In the genomic region with DNA sequence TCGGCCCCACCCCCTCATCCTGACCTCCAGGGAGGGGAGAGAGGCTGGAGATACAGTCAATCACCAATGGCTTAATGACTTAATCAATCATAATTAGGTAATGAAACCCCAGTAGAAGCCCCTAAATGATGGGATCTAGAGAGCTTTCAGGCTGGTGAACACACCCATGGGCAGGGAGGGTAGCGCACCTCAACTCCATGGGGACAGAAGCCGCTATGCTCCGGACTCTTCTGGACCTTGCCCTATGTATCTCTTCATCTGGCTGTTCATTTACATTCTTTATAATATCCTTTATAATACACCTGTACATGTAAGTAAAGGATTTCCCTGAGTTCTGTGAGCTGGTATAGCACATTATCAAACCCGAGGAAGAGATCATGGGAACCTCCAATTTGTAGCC, we compare ENCODE assay signal across 30 cellular contexts.
"Had no signal": no experiment of that assay in that cellular context is flagged by ENCODE, and none has a peak within 500 bp of the region (broad histone marks: within the 10 kb centered on the region; RNA-seq: fewer than 3 reads in every experiment).

No MANE protein-coding gene starts in this region.

- H3K4me3 ChIP-seq: cardiac muscle cell, MG63, PC-9, SJCRH30, SK-N-MC had no signal

- DNase-seq: activated CD4-positive, alpha-beta memory T cell treated with anti-CD3 and anti-CD28 coated beads, Interleukin-2, amount 10 ng/mL, durations not matched to agents 7 days and 5 days; activated CD4-positive, alpha-beta T cell treated with anti-CD3 and anti-CD28 coated beads for 1 hour; activated CD4-positive, alpha-beta T cell treated with anti-CD3 and anti-CD28 coated beads for 48 hours; activated CD4-positive, CD25-positive, alpha-beta regulatory T cell; activated effector memory CD4-positive, alpha-beta T cell treated with anti-CD3 and anti-CD28 coated beads, Interleukin-2, amount 50 U/mL, for 16 hours; activated naive CD4-positive, alpha-beta T cell; activated naive CD4-positive, alpha-beta T cell treated with anti-CD3 and anti-CD28 coated beads, Interleukin-2, amount 50 U/mL, for 16 hours; activated naive CD8-positive, alpha-beta T cell treated with anti-CD3 and anti-CD28 coated beads for 36 hours; activated T-cell treated with anti-CD3 and anti-CD28 coated beads, Interleukin-2, amount 50 U/mL, for 1 hour; activated T-cell treated with anti-CD3 and anti-CD28 coated beads, Interleukin-2, amount 50 U/mL, for 72 hours; amniotic stem cell; aorta; KG1; MG63; NCI-H1092; NCI-H1436 treated with DMSO at 0.1 percent for 48 hours; NCI-H1694 treated with DMSO at 0.1 percent for 48 hours; NCI-H2171; NCI-H510A; NCI-H526; NCI-H748 treated with DMSO at 0.1 percent for 48 hours; NK-92 treated with Interleukin-12 subunit alpha and Interleukin-12 subunit beta, amount 100 ng/mL, for 24 hours; PC-9; Right ventricle myocardium superior; SJCRH30; T1000; WERI-Rb-1 had no signal

- H3K27ac ChIP-seq: cardiac muscle cell, PC-9, SJCRH30, SK-N-MC, WERI-Rb-1 had no signal

- H3K27ac Mint-ChIP-seq: activated CD4-positive, alpha-beta memory T cell treated with anti-CD3 and anti-CD28 coated beads, Interleukin-2, amount 10 ng/mL, durations not matched to agents 7 days and 5 days; activated naive CD8-positive, alpha-beta T cell treated with anti-CD3 and anti-CD28 coated beads for 36 hours; activated T-cell treated with anti-CD3 and anti-CD28 coated beads, Interleukin-2, amount 50 U/mL, for 72 hours; activated T-helper 17 cell treated with anti-CD3 and anti-CD28 coated beads, Interleukin-2, amount 50 U/mL, for 72 hours had no signal

- H3K9me3 ChIP-seq: MG63, SJCRH30 had no signal

- H3K36me3 ChIP-seq: cardiac muscle cell, MG63, SJCRH30, WERI-Rb-1 had no signal

- H3K9me3 Mint-ChIP-seq: activated CD4-positive, alpha-beta memory T cell treated with anti-CD3 and anti-CD28 coated beads, Interleukin-2, amount 10 ng/mL, durations not matched to agents 7 days and 5 days; activated naive CD8-positive, alpha-beta T cell treated with anti-CD3 and anti-CD28 coated beads for 36 hours; activated T-cell treated with anti-CD3 and anti-CD28 coated beads, Interleukin-2, amount 50 U/mL, for 72 hours; activated T-helper 17 cell treated with anti-CD3 and anti-CD28 coated beads, Interleukin-2, amount 50 U/mL, for 72 hours had no signal

- ATAC-seq: activated T-cell treated with anti-CD3 and anti-CD28 coated beads, Interleukin-2, amount 50 U/mL, for 72 hours; activated T-helper 17 cell treated with anti-CD3 and anti-CD28 coated beads, Interleukin-2, amount 50 U/mL, for 72 hours had no signal

- H3K4me1 Mint-ChIP-seq: activated CD4-positive, alpha-beta memory T cell treated with anti-CD3 and anti-CD28 coated beads, Interleukin-2, amount 10 ng/mL, durations not matched to agents 7 days and 5 days; activated naive CD8-positive, alpha-beta T cell treated with anti-CD3 and anti-CD28 coated beads for 36 hours; activated T-helper 17 cell treated with anti-CD3 and anti-CD28 coated beads, Interleukin-2, amount 50 U/mL, for 72 hours had no signal

- H3K27me3 ChIP-seq: cardiac muscle cell, MG63, SJCRH30 had no signal

- H3K4me3 Mint-ChIP-seq: activated CD4-positive, alpha-beta memory T cell treated with anti-CD3 and anti-CD28 coated beads, Interleukin-2, amount 10 ng/mL, durations not matched to agents 7 days and 5 days; activated naive CD8-positive, alpha-beta T cell treated with anti-CD3 and anti-CD28 coated beads for 36 hours; activated T-cell treated with anti-CD3 and anti-CD28 coated beads, Interleukin-2, amount 50 U/mL, for 72 hours; activated T-helper 17 cell treated with anti-CD3 and anti-CD28 coated beads, Interleukin-2, amount 50 U/mL, for 72 hours had no signal

- H3K36me3 Mint-ChIP-seq: activated naive CD8-positive, alpha-beta T cell treated with anti-CD3 and anti-CD28 coated beads for 36 hours had no signal
